Comparison of ENCODE assay signal across 18 cellular contexts in the genomic region with DNA sequence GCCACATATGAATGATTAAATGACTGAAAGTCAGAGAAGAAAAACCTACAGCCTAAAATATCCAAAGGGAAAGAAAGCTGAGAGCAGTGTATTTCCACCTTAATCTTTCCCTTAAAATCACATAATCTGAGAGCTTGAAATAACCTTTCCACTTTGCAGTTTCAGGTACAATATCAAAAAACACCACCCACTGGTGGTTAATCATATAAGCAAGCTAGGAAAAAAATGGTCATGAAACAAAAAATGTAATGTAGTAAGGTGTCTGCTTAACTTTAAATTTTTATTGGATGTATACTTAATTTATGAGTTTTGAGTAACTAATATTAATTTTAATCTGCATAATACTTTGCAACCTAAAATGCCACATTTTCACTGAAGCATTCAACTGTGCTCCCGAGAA. TPM values are rescaled to one million over a fixed set of nuclear protein-coding genes. Genes with fewer than 3 reads are reported as not detected.
DNase-seq lines count a peak whose midpoint lies in the region; ATAC-seq and TF ChIP-seq lines count a peak whose summit lies in the region.
"Had no signal": no experiment of that assay in that cellular context is flagged by ENCODE, and none has a peak within 500 bp of the region (broad histone marks: within the 10 kb centered on the region; RNA-seq: fewer than 3 reads in every experiment).

No MANE protein-coding gene starts in this region.

- H3K9ac ChIP-seq in parathyroid adenoma, result no peak overlapping the region

- no peaks in the 10 kb centered on the region for H3K9me2 ChIP-seq in OCI-LY7 (ENCODE audit: insufficient read depth, low read length)

- POLR2A ChIA-PET in OCI-LY7 (lab: Charles Lee), result interaction anchor here (0.7 kb wide), 1 partner anchor 201 kb away, joined by 4 read pairs; no protein-coding TSS in a partner anchor

- intact Hi-C loops in OCI-LY7 (cut with micrococcal nuclease; ENCODE audit: unreplicated experiment), result loop anchor here (2.0 kb wide), 1 partner anchor 201 kb away; no protein-coding TSS in a partner anchor

- ATAC-seq in GM19467 (IDR thresholded peaks at IDR 0.05; ENCODE audit: unreplicated experiment), result no peak
- ATAC-seq: naive thymus-derived CD4-positive, alpha-beta T cell had no signal

- H4K20me1 ChIP-seq in OCI-LY7 (ENCODE audit: insufficient read depth, low read length), result no peaks in the 10 kb centered on the region

- H3K4me3 ChIP-seq in OCI-LY7 (ENCODE audit: low read depth, low read length, poor library complexity, severe bottlenecking) (no peak overlapping the region), epithelial cell of esophagus (ENCODE audit: low read length) (no peak overlapping the region), parathyroid adenoma (ENCODE audit: low read depth, low read length) (no peak overlapping the region)
- H3K4me3 ChIP-seq: left lung had no signal

- no peaks in the 10 kb centered on the region for H3K27me3 ChIP-seq in parathyroid adenoma (ENCODE audit: control insufficient read depth, insufficient read depth, low read length)

- H3K4me1 ChIP-seq in OCI-LY7 (ENCODE audit: insufficient read depth, low read length, poor library complexity, severe bottlenecking), result peaks cover 5% of the 10 kb centered on the region
- peaks cover 4% of the 10 kb centered on the region for H3K4me1 ChIP-seq in parathyroid adenoma

- H2AFZ ChIP-seq in OCI-LY7 (ENCODE audit: low read length) (peak overlapping the region; percentile 37; the same call in 1 of the 2 replicates), parathyroid adenoma (no peak overlapping the region)

- BruUV-seq in OCI-LY7 (replicated peaks; lab: Mats Ljungman, UMichigan), result no TSS peak

- DNase-seq in DMS53 (lab: John Stamatoyannopoulos, UW) (peak; percentile 10), DMS53 treated with DMSO at 0.1 percent for 48 hours (lab: John Stamatoyannopoulos, UW; ENCODE audit: unreplicated experiment) (no peak), OCI-LY7 (ENCODE audit: low spot score) (peak; percentile 15), epithelial cell of esophagus (ENCODE audit: low read depth) (peak; percentile 4), NOMO-1 treated with DMSO at 0.1 percent for 48 hours (lab: John Stamatoyannopoulos, UW; ENCODE audit: unreplicated experiment) (no peak), NCI-H128 (lab: John Stamatoyannopoulos, UW; ENCODE audit: unreplicated experiment) (no peak)
- DNase-seq: activated CD8-positive, alpha-beta memory T cell treated with anti-CD3 and anti-CD28 coated beads, Interleukin-2, amount 50 U/mL, for 4 hours; activated naive CD4-positive, alpha-beta T cell treated with anti-CD3 and anti-CD28 coated beads, Interleukin-2, amount 10 ng/mL, durations not matched to agents 7 days and 5 days; GDM1; naive thymus-derived CD4-positive, alpha-beta T cell; NCI-H1092 treated with DMSO at 0.1 percent for 48 hours; NCI-H226; retina; stimulated activated CD4-positive, alpha-beta T cell treated with anti-CD3 and anti-CD28 coated beads, Interleukin-4, amount 100 ng/mL, for 1 hour; SW 1271 had no signal

- CTCF ChIA-PET in OCI-LY7 (lab: Charles Lee; ENCODE audit: unreplicated experiment), result no interaction called here

- H3K9me3 ChIP-seq in OCI-LY7 (ENCODE audit: low read length) (no peaks in the 10 kb centered on the region), parathyroid adenoma (ENCODE audit: control insufficient read depth, low read length) (no peaks in the 10 kb centered on the region)
- H3K9me3 ChIP-seq: left lung had no signal

- H3K79me2 ChIP-seq in OCI-LY7 (ENCODE audit: insufficient read depth, low read depth, low read length), result no peaks in the 10 kb centered on the region
- peaks cover 2% of the 10 kb centered on the region for H3K79me2 ChIP-seq in parathyroid adenoma

- TF ChIP-seq CTCF in OCI-LY7 (conservative IDR thresholded peaks at IDR 0.05; ENCODE audit: low read length) (peak; percentile 69), epithelial cell of esophagus (IDR thresholded peaks at IDR 0.05; ENCODE audit: insufficient read depth, low read depth, low read length, missing control alignments) (no peak), parathyroid adenoma (IDR thresholded peaks at IDR 0.05) (peak; percentile 10)

- H3K27ac ChIP-seq in OCI-LY7 (ENCODE audit: low read depth, low read length, poor library complexity, severe bottlenecking) (no peak overlapping the region), parathyroid adenoma (no peak overlapping the region)

- H3K4me2 ChIP-seq in OCI-LY7 (ENCODE audit: low read length) (no peak overlapping the region), parathyroid adenoma (ENCODE audit: low read length) (no peak overlapping the region)

- H3K36me3 ChIP-seq in OCI-LY7 (ENCODE audit: insufficient read depth, low read length) (no peaks in the 10 kb centered on the region), parathyroid adenoma (ENCODE audit: control insufficient read depth, insufficient read depth, low read length) (no peaks in the 10 kb centered on the region)
- H3K36me3 ChIP-seq: left lung had no signal

RNA-seq across cellular contexts. Expression of gene PRDM5, which starts 3.2 kb away (rescaled TPM):
- 0.22 TPM in 1 of 2 replicates, not detected in the other for total RNA-seq in OCI-LY7 (2014; rRNA removed; shearing (Covaris generic))
- total RNA-seq in OCI-LY7 (2022), result 0.44 and 0.76 TPM in 2 replicates

Comparison
In these comparisons a context has a peak if more than half of its experiments do, and no peak if none do; other contexts are left out.
1. DNase-seq: peak in DMS53 (single experiment), OCI-LY7 (single experiment) and epithelial cell of esophagus (single experiment); none in DMS53 treated with DMSO at 0.1 percent for 48 hours (single experiment), NOMO-1 treated with DMSO at 0.1 percent for 48 hours (single experiment) and NCI-H128 (single experiment).